21 cellular contexts compared by ENCODE assay signal in genomic region chr4:148026022-148026421, GRCh38.
DNase-seq lines count a peak whose midpoint lies in the region; ATAC-seq and TF ChIP-seq lines count a peak whose summit lies in the region.
"Had no signal": no experiment of that assay in that cellular context is flagged by ENCODE, and none has a peak within 500 bp of the region (broad histone marks: within the 10 kb centered on the region; RNA-seq: fewer than 3 reads in every experiment).

No MANE protein-coding gene starts in this region.

- no peaks in the 10 kb centered on the region for H3K4me1 Mint-ChIP-seq in activated CD8-positive, alpha-beta memory T cell treated with anti-CD3 and anti-CD28 coated beads, Interleukin-2, amount 10 ng/mL, durations not matched to agents 7 days and 5 days
- H3K4me1 Mint-ChIP-seq: T-helper 17 cell had no signal

- peaks cover 11% of the 10 kb centered on the region for H3K9me3 ChIP-seq in left ventricle myocardium inferior (replicated peaks)
- no peaks in the 10 kb centered on the region for H3K9me3 ChIP-seq in BE2C
- H3K9me3 ChIP-seq: ascending aorta had no signal

- H3K4me1 ChIP-seq in left ventricle myocardium inferior (peaks cover 63% of the 10 kb centered on the region), BE2C (peaks cover 6% of the 10 kb centered on the region)

- no peak for DNase-seq in Right ventricle myocardium superior
- no peak for DNase-seq in left ventricle myocardium inferior
- peak; percentile 26 to 76 for DNase-seq in cardiac fibroblast (ENCODE audit: low read depth in 2 of 2)
- peak; percentile 86 for DNase-seq in iris pigment epithelial cell (ENCODE audit: low read depth)
- no peak for DNase-seq in activated CD8-positive, alpha-beta memory T cell treated with anti-CD3 and anti-CD28 coated beads, Interleukin-2, amount 10 ng/mL, durations not matched to agents 7 days and 5 days
- no peak for DNase-seq in HT-29 (ENCODE audit: low spot score)
- DNase-seq in BE2C = no peak
- no peak for DNase-seq in nucleus accumbens (lab: John Stamatoyannopoulos, UW)
- DNase-seq: effector memory CD4-positive, alpha-beta T cell; NCI-H1930; NCI-H526 treated with DMSO at 0.1 percent for 48 hours; RPMI8226; spleen; T-helper 17 cell had no signal

- H3K36me3 ChIP-seq in left ventricle myocardium inferior (no peaks in the 10 kb centered on the region), BE2C (peaks cover 3% of the 10 kb centered on the region; the same call in 1 of the 2 replicates)
- H3K36me3 ChIP-seq: spleen had no signal

- CTCF ChIA-PET in activated CD8-positive, alpha-beta memory T cell treated with anti-CD3 and anti-CD28 coated beads, Interleukin-2, amount 10 ng/mL, durations not matched to agents 7 days and 5 days (lab: Charles Lee) = no interaction called here

- H3K27ac ChIP-seq in left ventricle myocardium inferior (replicated peaks) = no peak overlapping the region
- H3K27ac ChIP-seq: A549, ascending aorta, hepatocyte, KMS-11, spleen had no signal

- H3K36me3 Mint-ChIP-seq in activated CD8-positive, alpha-beta memory T cell treated with anti-CD3 and anti-CD28 coated beads, Interleukin-2, amount 10 ng/mL, durations not matched to agents 7 days and 5 days = peaks cover 3% of the 10 kb centered on the region

- ATAC-seq in Right ventricle myocardium superior (ENCODE audit: poor library complexity) = peak; percentile 8
- ATAC-seq in activated CD8-positive, alpha-beta memory T cell treated with anti-CD3 and anti-CD28 coated beads, Interleukin-2, amount 10 ng/mL, durations not matched to agents 7 days and 5 days = no peak
- ATAC-seq: A549, GM12878, T-helper 17 cell had no signal

- no peak overlapping the region for H3K27ac Mint-ChIP-seq in activated CD8-positive, alpha-beta memory T cell treated with anti-CD3 and anti-CD28 coated beads, Interleukin-2, amount 10 ng/mL, durations not matched to agents 7 days and 5 days
- H3K27ac Mint-ChIP-seq: activated T-helper 1 cell treated with anti-CD3 and anti-CD28 coated beads, Interleukin-12 subunit alpha, Interleukin-12 subunit beta, Interleukin-2, Interleukin-4 antibody, amounts not matched to agents 30 ng/mL and 10 ng/mL and 1 ng/mL, durations not matched to agents 14 hours and 24 hours and 36 hours; T-helper 17 cell had no signal

- no peaks in the 10 kb centered on the region for H3K9me3 Mint-ChIP-seq in activated CD8-positive, alpha-beta memory T cell treated with anti-CD3 and anti-CD28 coated beads, Interleukin-2, amount 10 ng/mL, durations not matched to agents 7 days and 5 days (ENCODE audit: low read depth)

- no peaks in the 10 kb centered on the region for H3K27me3 Mint-ChIP-seq in activated CD8-positive, alpha-beta memory T cell treated with anti-CD3 and anti-CD28 coated beads, Interleukin-2, amount 10 ng/mL, durations not matched to agents 7 days and 5 days
- H3K27me3 Mint-ChIP-seq: T-helper 17 cell had no signal

- no peak overlapping the region for H3K4me3 ChIP-seq in left ventricle myocardium inferior
- H3K4me3 ChIP-seq in cardiac fibroblast (replicated peaks in 1 of 2; ENCODE audit: low read depth in 2 of 2, low read length in 2 of 2) = no peak overlapping the region
- H3K4me3 ChIP-seq in BE2C (ENCODE audit: low read depth, low read length) = no peak overlapping the region
- H3K4me3 ChIP-seq: A549, ascending aorta, GM12878, hepatocyte, spleen had no signal

- intact Hi-C loops in Right ventricle myocardium superior (cut with DNase I) (loop anchor here (10.0 kb wide), 1 partner anchor 419 kb away; the partner anchor contains the start of gene NR3C2), left ventricle myocardium inferior (cut with micrococcal nuclease) (no loop called here)

- H3K27me3 ChIP-seq in left ventricle myocardium inferior (ENCODE audit: low read depth) = no peaks in the 10 kb centered on the region
- no peaks in the 10 kb centered on the region for H3K27me3 ChIP-seq in BE2C
- H3K27me3 ChIP-seq: ascending aorta, hepatocyte, spleen had no signal

- H3K4me3 Mint-ChIP-seq in activated CD8-positive, alpha-beta memory T cell treated with anti-CD3 and anti-CD28 coated beads, Interleukin-2, amount 10 ng/mL, durations not matched to agents 7 days and 5 days = no peak overlapping the region
- H3K4me3 Mint-ChIP-seq: activated T-helper 1 cell treated with anti-CD3 and anti-CD28 coated beads, Interleukin-12 subunit alpha, Interleukin-12 subunit beta, Interleukin-2, Interleukin-4 antibody, amounts not matched to agents 30 ng/mL and 10 ng/mL and 1 ng/mL, durations not matched to agents 14 hours and 24 hours and 36 hours; neural crest cell; T-helper 17 cell had no signal

- no peak for TF ChIP-seq CTCF in left ventricle myocardium inferior (IDR thresholded peaks at IDR 0.05; ENCODE audit: borderline replicate concordance)
- TF ChIP-seq CTCF in cardiac fibroblast (IDR thresholded peaks at IDR 0.05; ENCODE audit: low read depth, low read length) = no peak
- TF ChIP-seq CTCF in BE2C (IDR thresholded peaks at IDR 0.05; ENCODE audit: low read depth, low read length) = no peak

Comparison
In these comparisons a context has a peak if more than half of its experiments do, and no peak if none do; other contexts are left out.
1. DNase-seq: peak in cardiac fibroblast (2 of 2) and iris pigment epithelial cell (single experiment); none in Right ventricle myocardium superior (single experiment), left ventricle myocardium inferior (single experiment), activated CD8-positive, alpha-beta memory T cell treated with anti-CD3 and anti-CD28 coated beads, Interleukin-2, amount 10 ng/mL, durations not matched to agents 7 days and 5 days (single experiment), HT-29 (single experiment), BE2C (single experiment) and nucleus accumbens (0 of 56).